In the genomic region with DNA sequence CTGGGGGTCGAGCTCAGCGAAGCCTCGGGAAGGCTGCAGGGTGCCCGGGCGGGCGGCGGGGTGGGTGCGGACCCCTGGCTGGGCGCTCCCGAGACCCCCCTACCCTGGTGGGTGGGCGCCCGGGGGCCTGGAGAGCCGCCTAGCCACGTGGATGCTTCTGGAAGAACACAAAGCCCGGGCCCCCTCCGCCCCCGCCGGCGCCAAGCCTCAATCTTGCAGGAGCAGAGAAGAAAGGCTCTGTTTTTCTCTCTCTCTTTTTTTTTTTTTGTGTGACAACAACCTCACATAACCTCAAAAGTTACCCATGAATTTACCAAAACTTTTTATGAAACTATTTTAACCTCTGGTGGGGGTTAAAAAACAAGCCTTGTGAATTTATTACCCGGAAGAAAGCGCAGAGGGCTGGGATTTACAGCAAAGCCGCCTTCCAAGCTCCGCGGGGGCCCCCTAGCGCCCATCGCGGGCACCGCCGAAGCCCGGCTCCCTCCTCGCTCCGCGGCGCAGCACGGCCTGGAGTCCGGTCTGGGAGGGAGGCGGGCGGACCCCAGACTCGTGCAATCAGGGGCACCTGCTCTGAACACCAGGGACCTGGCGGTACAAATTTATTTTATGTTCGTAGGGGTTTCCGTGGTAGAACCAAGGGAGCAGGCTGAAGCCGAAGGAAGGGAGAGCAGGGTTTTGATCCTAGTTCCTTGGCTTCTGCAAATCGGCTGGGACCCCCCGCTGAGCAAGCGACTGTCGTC, we compare ENCODE assay signal across 8 cellular contexts.
DNase-seq lines count a peak whose midpoint lies in the region; ATAC-seq lines count a peak whose summit lies in the region.

No MANE protein-coding gene starts in this region.

- DNase-seq in NK-92 treated with Interleukin-12 subunit alpha and Interleukin-12 subunit beta, amount 100 ng/mL, for 24 hours (lab: John Stamatoyannopoulos, UW) = peak; percentile 25
- DNase-seq in NK-92 (lab: John Stamatoyannopoulos, UW; ENCODE audit: unreplicated experiment) (no peak), NCI-H526 treated with DMSO at 0.1 percent for 48 hours (lab: John Stamatoyannopoulos, UW) (peak; percentile 61), medulla oblongata (ENCODE audit: extremely low spot score) (peak; percentile 84)
- peak; percentile 45 to 74 for DNase-seq in activated CD8-positive, alpha-beta memory T cell treated with anti-CD3 and anti-CD28 coated beads for 1 hour (ENCODE audit: extremely low read depth in 1 of 2, low read depth in 1 of 2)
- peak; percentile 70 for DNase-seq in effector CD4-positive, alpha-beta T cell
- DNase-seq in stimulated activated CD4-positive, alpha-beta T cell treated with anti-CD3 and anti-CD28 coated beads, TNF-alpha, amount 100 ng/mL, for 24 hours (ENCODE audit: low read depth in 3 of 3) = peak; percentile 65 to 83 (median 75)

- ATAC-seq in HG03139 (IDR thresholded peaks at IDR 0.05; ENCODE audit: unreplicated experiment) = peak; percentile 63
